ENCODE assay signal across 19 cellular contexts in the genomic region with DNA sequence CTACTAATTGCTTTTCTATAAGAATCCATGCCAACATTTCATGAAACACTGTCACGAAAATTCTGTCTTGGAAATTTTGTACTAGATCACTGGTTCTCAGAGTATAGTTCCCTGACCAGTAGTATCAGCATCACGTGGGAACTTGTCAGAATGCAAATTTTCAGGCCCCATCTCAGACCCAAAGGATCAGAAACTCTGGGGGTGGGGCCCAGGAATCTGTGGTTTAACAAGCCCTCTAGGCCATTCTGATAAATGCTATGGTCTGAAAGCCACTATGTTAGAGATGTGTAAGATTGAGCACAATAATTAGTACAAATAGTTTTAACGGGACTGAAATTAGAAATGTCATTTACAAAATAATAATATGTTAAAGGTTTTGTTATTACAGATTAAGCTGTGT.
"Had no signal": no experiment of that assay in that cellular context is flagged by ENCODE, and none has a peak within 500 bp of the region (broad histone marks: within the 10 kb centered on the region; RNA-seq: fewer than 3 reads in every experiment).

No MANE protein-coding gene starts in this region.

- H3K9me3 ChIP-seq: Peyer's patch, SK-N-SH had no signal

- DNase-seq: KBM-7; MV-4-11; NCI-H1048; NCI-H1417 treated with DMSO at 0.1 percent for 48 hours; NCI-H146; NCI-H1694 treated with DMSO at 0.1 percent for 48 hours; NCI-H1930; NCI-H2107; NCI-H2227 treated with DMSO at 0.1 percent for 48 hours; NCI-H524; NCI-H526 treated with DMSO at 0.1 percent for 48 hours; NCI-H774; NK-92 treated with Interleukin-12 subunit alpha and Interleukin-12 subunit beta, amount 100 ng/mL, for 24 hours; PC-9; Peyer's patch; SIG-M5; SK-N-SH had no signal

- H2AFZ ChIP-seq: PC-9 had no signal

- H3K4me1 ChIP-seq: Peyer's patch had no signal

- ATAC-seq: Right ventricle myocardium inferior had no signal

- H3K4me2 ChIP-seq: PC-9, SK-N-SH had no signal

- H3K4me3 ChIP-seq: PC-9, Peyer's patch had no signal

- H3K36me3 ChIP-seq: Peyer's patch had no signal

- H3K27ac ChIP-seq: HL-60, PC-9, Peyer's patch had no signal

- H3K27me3 ChIP-seq: Peyer's patch had no signal

- H3K9ac ChIP-seq: SK-N-SH had no signal
